ENCODE assay signal across 12 cellular contexts in the genomic region with DNA sequence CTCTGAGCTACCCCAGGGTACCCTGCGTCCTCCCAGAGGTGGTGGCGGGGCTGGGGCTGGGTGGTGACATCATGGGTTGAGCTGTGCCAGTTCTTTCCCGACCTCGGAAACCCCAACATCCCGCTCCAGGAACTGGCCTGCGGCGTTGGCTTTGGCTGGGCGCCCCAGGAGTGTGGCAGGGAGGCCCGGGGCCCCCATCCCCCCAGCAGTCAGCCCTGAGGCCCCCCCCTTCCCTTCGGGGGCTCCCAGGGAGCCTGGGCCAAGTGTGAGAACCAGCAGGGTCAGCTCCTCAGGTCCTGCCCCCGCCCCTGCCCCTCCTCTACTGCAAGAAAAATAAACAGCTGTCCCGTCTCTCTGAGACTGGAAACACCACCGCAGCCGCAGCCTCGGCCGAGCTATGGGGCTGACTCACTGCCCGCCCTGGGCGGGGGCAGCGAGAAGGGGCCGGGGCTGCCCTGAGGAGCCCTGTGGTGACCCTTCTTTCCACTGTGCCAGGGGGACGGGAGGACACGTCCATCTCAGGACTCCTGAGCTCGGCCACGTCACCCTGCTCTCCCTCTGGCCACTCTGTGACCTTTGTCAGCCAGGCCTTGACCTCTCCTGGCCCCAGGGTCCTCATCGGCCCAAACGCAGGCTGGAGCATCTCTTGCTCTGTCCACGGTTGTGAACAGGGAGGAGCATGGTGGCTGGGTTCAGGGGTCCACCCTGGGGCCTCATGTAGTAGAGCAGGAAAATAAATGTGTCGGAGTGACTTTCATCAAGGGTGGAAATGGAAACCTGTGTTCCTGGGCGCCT.
A peak's percentile ranks its signal among the peaks of the same experiment; 100 is the strongest.
DNase-seq lines count a peak whose midpoint lies in the region; ATAC-seq, FAIRE-seq and TF ChIP-seq lines count a peak whose summit lies in the region.
"Had no signal": no experiment of that assay in that cellular context is flagged by ENCODE, and none has a peak within 500 bp of the region (broad histone marks: within the 10 kb centered on the region; RNA-seq: fewer than 3 reads in every experiment).

No MANE protein-coding gene starts in this region.

- H3K4me1 Mint-ChIP-seq in WTC11, result no peaks in the 10 kb centered on the region
- H3K4me1 Mint-ChIP-seq: nephron had no signal

- peak overlapping the region; percentile 90 for H3K4me2 ChIP-seq in A549

- DNase-seq in A549 (ENCODE audit: low read depth in 1 of 2, low spot score in 1 of 2) (no peak), HK-2 (ENCODE audit: unreplicated experiment) (peak; percentile 55), brain microvascular endothelial cell (peak; percentile 69), left kidney (ENCODE audit: low read depth, low spot score) (peak; percentile 57), NCI-H146 (lab: John Stamatoyannopoulos, UW) (no peak), WTC11 (ENCODE audit: low spot score) (no peak)
- DNase-seq: activated naive CD4-positive, alpha-beta T cell treated with anti-CD3 and anti-CD28 coated beads for 36 hours; CD8-positive, alpha-beta T cell; foreskin melanocyte had no signal

- WGBS in A549 (ENCODE audit: missing lambda C conversion rate), result 94% methylated on average over 2 of the region's 29 CpGs

- H3K4me3 ChIP-seq in A549 (no peak overlapping the region), brain microvascular endothelial cell (ENCODE audit: low read depth, low read length) (no peak overlapping the region)

- peaks cover 18% of the 10 kb centered on the region for H3K4me1 ChIP-seq in A549

- no peaks in the 10 kb centered on the region for H3K36me3 Mint-ChIP-seq in WTC11
- H3K36me3 Mint-ChIP-seq: CD8-positive, alpha-beta T cell had no signal

- H3K36me3 ChIP-seq in brain microvascular endothelial cell (replicated peaks), result no peaks in the 10 kb centered on the region

- H3K27me3 ChIP-seq in brain microvascular endothelial cell (replicated peaks), result peaks cover 2% of the 10 kb centered on the region

- ATAC-seq in A549 (peak; percentile 63 to 82), HG03565 (IDR thresholded peaks at IDR 0.05; ENCODE audit: unreplicated experiment) (no peak), GM18858 (IDR thresholded peaks at IDR 0.05; ENCODE audit: unreplicated experiment) (no peak), WTC11 (no peak)
- ATAC-seq: CD8-positive, alpha-beta T cell had no signal

- no peak for TF ChIP-seq RAD21 in A549 (conservative IDR thresholded peaks at IDR 0.05 in 1 of 2, IDR thresholded peaks at IDR 0.05 in 1 of 2)

- no peak overlapping the region for H3K27ac Mint-ChIP-seq in WTC11
- H3K27ac Mint-ChIP-seq: activated naive CD4-positive, alpha-beta T cell treated with anti-CD3 and anti-CD28 coated beads for 36 hours; CD8-positive, alpha-beta T cell; nephron had no signal

- CTCF ChIA-PET in A549 (lab: Yijun Ruan, JAX), result no interaction called here
- CTCF ChIA-PET in WTC11 (lab: Charles Lee), result interaction anchor here (1.3 kb wide), 1 partner anchor 103 kb away, joined by 3 read pairs; no protein-coding TSS in a partner anchor

- POLR2A ChIA-PET in A549 (lab: Yijun Ruan, JAX) (interaction anchor here (0.6 kb wide), 1 partner anchor 8 kb away, joined by 3 read pairs; no protein-coding TSS in a partner anchor), WTC11 (lab: Charles Lee) (interaction anchor here (0.6 kb wide), 1 partner anchor 37 kb away, joined by 4 read pairs; no protein-coding TSS in a partner anchor)

- in situ Hi-C loops in brain microvascular endothelial cell (cut with HindIII; ENCODE audit: low pct_ligation_motif_present, low sequenced_read_pairs), result no loop called here

- FAIRE-seq in A549 (lab: Jason Lieb, UNC), result no peak

- H3K27me3 Mint-ChIP-seq in WTC11 (ENCODE audit: low read depth), result no peaks in the 10 kb centered on the region; the same call in 1 of the 2 replicates

- no peak for TF ChIP-seq EP300 in A549 (IDR thresholded peaks at IDR 0.05)

- TF ChIP-seq CTCF in A549 (IDR thresholded peaks at IDR 0.05) (no peak), brain microvascular endothelial cell (IDR thresholded peaks at IDR 0.05; ENCODE audit: low read depth, low read length, missing control alignments) (no peak), WTC11 (IDR thresholded peaks at IDR 0.05) (no peak)

- peaks cover 6% of the 10 kb centered on the region; the same call in 1 of the 2 replicates for H3K9me3 Mint-ChIP-seq in WTC11
- H3K9me3 Mint-ChIP-seq: activated naive CD4-positive, alpha-beta T cell treated with anti-CD3 and anti-CD28 coated beads for 36 hours; CD8-positive, alpha-beta T cell; nephron had no signal

- no peak for TF ChIP-seq POLR2A in A549 (IDR thresholded peaks at IDR 0.05; ENCODE audit: low read length)

- no peak overlapping the region for H3K4me3 Mint-ChIP-seq in WTC11
- H3K4me3 Mint-ChIP-seq: activated naive CD4-positive, alpha-beta T cell treated with anti-CD3 and anti-CD28 coated beads for 36 hours; CD8-positive, alpha-beta T cell; nephron had no signal

- H3K9me3 ChIP-seq in A549, result no peaks in the 10 kb centered on the region

- H3K27ac ChIP-seq in A549 (peak overlapping the region; percentile 79 to 90), brain microvascular endothelial cell (no peak overlapping the region)

TF ChIP-seq in A549, 52 proteins besides CTCF, POLR2A, EP300 and RAD21:
- no peak for TF ChIP-seq FOSL2 (IDR thresholded peaks at IDR 0.05)
- peak; percentile 61 for TF ChIP-seq FOSL2 (CRISPR knock-in tag; IDR thresholded peaks at IDR 0.05)
- TF ChIP-seq, protein P1, sequence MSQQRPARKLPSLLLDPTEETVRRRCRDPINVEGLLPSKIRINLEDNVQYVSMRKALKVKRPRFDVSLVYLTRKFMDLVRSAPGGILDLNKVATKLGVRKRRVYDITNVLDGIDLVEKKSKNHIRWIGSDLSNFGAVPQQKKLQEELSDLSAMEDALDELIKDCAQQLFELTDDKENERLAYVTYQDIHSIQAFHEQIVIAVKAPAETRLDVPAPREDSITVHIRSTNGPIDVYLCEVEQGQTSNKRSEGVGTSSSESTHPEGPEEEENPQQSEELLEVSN (IDR thresholded peaks at IDR 0.05; ENCODE audit: borderline replicate concordance, low read depth), result no peak
- 0 out of 2 replicates have a peak, but pooled peaks have one; percentile 11 for TF ChIP-seq GATA3 (IDR thresholded peaks at IDR 0.05; ENCODE audit: borderline replicate concordance)

TF ChIP-seq in WTC11, 78 proteins besides CTCF, POLR2A, EP300 and RAD21 (continues in another document):
- TF ChIP-seq, protein P2, sequence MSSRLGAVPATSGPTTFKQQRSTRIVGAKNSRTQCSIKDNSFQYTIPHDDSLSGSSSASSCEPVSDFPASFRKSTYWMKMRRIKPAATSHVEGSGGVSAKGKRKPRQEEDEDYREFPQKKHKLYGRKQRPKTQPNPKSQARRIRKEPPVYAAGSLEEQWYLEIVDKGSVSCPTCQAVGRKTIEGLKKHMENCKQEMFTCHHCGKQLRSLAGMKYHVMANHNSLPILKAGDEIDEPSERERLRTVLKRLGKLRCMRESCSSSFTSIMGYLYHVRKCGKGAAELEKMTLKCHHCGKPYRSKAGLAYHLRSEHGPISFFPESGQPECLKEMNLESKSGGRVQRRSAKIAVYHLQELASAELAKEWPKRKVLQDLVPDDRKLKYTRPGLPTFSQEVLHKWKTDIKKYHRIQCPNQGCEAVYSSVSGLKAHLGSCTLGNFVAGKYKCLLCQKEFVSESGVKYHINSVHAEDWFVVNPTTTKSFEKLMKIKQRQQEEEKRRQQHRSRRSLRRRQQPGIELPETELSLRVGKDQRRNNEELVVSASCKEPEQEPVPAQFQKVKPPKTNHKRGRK (CRISPR knock-in tag; IDR thresholded peaks at IDR 0.05; ENCODE audit: borderline replicate concordance), result no peak
- no peak for TF ChIP-seq TEAD4 (CRISPR knock-in tag; IDR thresholded peaks at IDR 0.05)
- TF ChIP-seq SOX15 (CRISPR knock-in tag; IDR thresholded peaks at IDR 0.05), result no peak
- no peak for TF ChIP-seq NR3C1 (CRISPR knock-in tag; conservative IDR thresholded peaks at IDR 0.05; ENCODE audit: low read depth)
- TF ChIP-seq ETV6 (CRISPR knock-in tag; IDR thresholded peaks at IDR 0.05), result no peak
- TF ChIP-seq, protein P3, sequence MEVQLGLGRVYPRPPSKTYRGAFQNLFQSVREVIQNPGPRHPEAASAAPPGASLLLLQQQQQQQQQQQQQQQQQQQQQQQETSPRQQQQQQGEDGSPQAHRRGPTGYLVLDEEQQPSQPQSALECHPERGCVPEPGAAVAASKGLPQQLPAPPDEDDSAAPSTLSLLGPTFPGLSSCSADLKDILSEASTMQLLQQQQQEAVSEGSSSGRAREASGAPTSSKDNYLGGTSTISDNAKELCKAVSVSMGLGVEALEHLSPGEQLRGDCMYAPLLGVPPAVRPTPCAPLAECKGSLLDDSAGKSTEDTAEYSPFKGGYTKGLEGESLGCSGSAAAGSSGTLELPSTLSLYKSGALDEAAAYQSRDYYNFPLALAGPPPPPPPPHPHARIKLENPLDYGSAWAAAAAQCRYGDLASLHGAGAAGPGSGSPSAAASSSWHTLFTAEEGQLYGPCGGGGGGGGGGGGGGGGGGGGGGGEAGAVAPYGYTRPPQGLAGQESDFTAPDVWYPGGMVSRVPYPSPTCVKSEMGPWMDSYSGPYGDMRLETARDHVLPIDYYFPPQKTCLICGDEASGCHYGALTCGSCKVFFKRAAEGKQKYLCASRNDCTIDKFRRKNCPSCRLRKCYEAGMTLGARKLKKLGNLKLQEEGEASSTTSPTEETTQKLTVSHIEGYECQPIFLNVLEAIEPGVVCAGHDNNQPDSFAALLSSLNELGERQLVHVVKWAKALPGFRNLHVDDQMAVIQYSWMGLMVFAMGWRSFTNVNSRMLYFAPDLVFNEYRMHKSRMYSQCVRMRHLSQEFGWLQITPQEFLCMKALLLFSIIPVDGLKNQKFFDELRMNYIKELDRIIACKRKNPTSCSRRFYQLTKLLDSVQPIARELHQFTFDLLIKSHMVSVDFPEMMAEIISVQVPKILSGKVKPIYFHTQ (CRISPR knock-in tag; IDR thresholded peaks at IDR 0.05), result no peak
- TF ChIP-seq, protein P4, sequence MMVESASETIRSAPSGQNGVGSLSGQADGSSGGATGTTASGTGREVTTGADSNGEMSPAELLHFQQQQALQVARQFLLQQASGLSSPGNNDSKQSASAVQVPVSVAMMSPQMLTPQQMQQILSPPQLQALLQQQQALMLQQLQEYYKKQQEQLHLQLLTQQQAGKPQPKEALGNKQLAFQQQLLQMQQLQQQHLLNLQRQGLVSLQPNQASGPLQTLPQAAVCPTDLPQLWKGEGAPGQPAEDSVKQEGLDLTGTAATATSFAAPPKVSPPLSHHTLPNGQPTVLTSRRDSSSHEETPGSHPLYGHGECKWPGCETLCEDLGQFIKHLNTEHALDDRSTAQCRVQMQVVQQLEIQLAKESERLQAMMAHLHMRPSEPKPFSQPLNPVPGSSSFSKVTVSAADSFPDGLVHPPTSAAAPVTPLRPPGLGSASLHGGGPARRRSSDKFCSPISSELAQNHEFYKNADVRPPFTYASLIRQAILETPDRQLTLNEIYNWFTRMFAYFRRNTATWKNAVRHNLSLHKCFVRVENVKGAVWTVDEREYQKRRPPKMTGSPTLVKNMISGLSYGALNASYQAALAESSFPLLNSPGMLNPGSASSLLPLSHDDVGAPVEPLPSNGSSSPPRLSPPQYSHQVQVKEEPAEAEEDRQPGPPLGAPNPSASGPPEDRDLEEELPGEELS (CRISPR knock-in tag; IDR thresholded peaks at IDR 0.05), result no peak
- no peak for TF ChIP-seq SMAD3 (CRISPR knock-in tag; IDR thresholded peaks at IDR 0.05; ENCODE audit: borderline replicate concordance)
- TF ChIP-seq FOXP1 (CRISPR knock-in tag; IDR thresholded peaks at IDR 0.05; ENCODE audit: borderline replicate concordance), result no peak

Comparison
In these comparisons a context has a peak if more than half of its experiments do, and no peak if none do; other contexts are left out.
1. ATAC-seq: peak in A549 (2 of 2); none in HG03565 (single experiment), GM18858 (single experiment) and WTC11 (single experiment).
2. DNase-seq: peak in HK-2 (single experiment), brain microvascular endothelial cell (single experiment) and left kidney (single experiment); none in A549 (0 of 2), NCI-H146 (single experiment) and WTC11 (single experiment).